In the genomic region with DNA sequence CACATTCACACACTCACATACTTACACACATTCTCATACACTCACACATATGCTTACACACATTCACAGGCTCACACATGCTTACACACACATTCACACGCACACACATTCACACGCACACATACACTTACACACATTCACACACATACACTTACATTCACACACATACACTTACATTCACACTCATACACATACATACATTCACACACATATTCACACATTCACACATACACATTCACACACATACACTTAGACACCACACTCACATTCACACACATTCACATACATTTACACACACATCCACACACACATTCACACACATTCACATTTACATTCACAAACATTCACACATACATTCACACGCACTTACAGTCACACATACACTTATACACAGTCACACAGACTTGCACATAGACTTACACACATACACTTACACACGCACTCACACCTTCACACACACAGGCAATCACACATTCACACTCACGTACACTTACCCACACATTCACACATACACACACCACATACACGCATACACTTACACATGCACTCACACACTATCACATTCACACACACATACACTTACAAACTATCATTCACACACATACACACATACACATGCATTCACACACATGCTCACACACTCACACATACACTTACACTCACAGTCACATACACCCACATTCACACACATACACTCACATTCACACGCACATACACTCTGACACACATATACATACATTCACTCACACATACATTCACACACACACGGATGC, we compare ENCODE assay signal across 17 cellular contexts. TPM values are rescaled to one million over a fixed set of nuclear protein-coding genes. Genes with fewer than 3 reads are reported as not detected.
DNase-seq lines count a peak whose midpoint lies in the region; ATAC-seq, FAIRE-seq and TF ChIP-seq lines count a peak whose summit lies in the region.
"Had no signal": no experiment of that assay in that cellular context is flagged by ENCODE, and none has a peak within 500 bp of the region (broad histone marks: within the 10 kb centered on the region; RNA-seq: fewer than 3 reads in every experiment).

No MANE protein-coding gene starts in this region.

- H3K27me3 ChIP-seq in BLaER1 treated with 17β-estradiol and CSF1 and Interleukin-3, amounts not matched to agents 10 nM and 100 nM: peaks cover 96 to 100% (median 100%) of the 10 kb centered on the region in 11 experiments
- H3K27me3 ChIP-seq in muscle layer of colon (ENCODE audit: control insufficient read depth in 1 of 2, insufficient read depth in 2 of 2, low read length in 2 of 2): no peaks in the 10 kb centered on the region

- peaks cover 0 to 79% (median 61%) of the 10 kb centered on the region in 11 experiments; a peak in 17 of 22 replicates for H4K20me1 ChIP-seq in BLaER1 treated with 17β-estradiol and CSF1 and Interleukin-3, amounts not matched to agents 10 nM and 100 nM

- H3K36me3 ChIP-seq in BLaER1 treated with 17β-estradiol and CSF1 and Interleukin-3, amounts not matched to agents 10 nM and 100 nM: no peaks in the 10 kb centered on the region
- H3K36me3 ChIP-seq in SK-N-MC (ENCODE audit: insufficient read depth, low read length) (peaks cover 14% of the 10 kb centered on the region), muscle layer of colon (ENCODE audit: insufficient read depth, low read length) (peaks cover 11% of the 10 kb centered on the region)

- DNase-seq in GM12892 (ENCODE audit: insufficient read length) (no peak), SK-N-MC (ENCODE audit: low read depth, low spot score) (no peak), NCI-H1930 (lab: John Stamatoyannopoulos, UW) (no peak), T-helper 2 cell (no peak), kidney tubule cell (ENCODE audit: low spot score) (no peak)
- DNase-seq: CD8-positive, alpha-beta T cell; DMS79 treated with DMSO at 0.1 percent for 48 hours; NCI-H1048; NCI-H1436 treated with DMSO at 0.1 percent for 48 hours; NCI-H2227 treated with DMSO at 0.1 percent for 48 hours had no signal

- ATAC-seq in HG03521 (IDR thresholded peaks at IDR 0.05; ENCODE audit: unreplicated experiment): no peak
- ATAC-seq: Panc1, SK-N-SH treated with all-trans-retinoic acid at 6 μM for 48 hours had no signal

- H3K9ac ChIP-seq in BLaER1 treated with 17β-estradiol and CSF1 and Interleukin-3, amounts not matched to agents 10 nM and 100 nM: no peak overlapping the region
- H3K9ac ChIP-seq in SK-N-MC (ENCODE audit: insufficient read length) (no peak overlapping the region), muscle layer of colon (ENCODE audit: low read length) (no peak overlapping the region)
- H3K9ac ChIP-seq: KMS-11 had no signal

- H3K27ac ChIP-seq in BLaER1 treated with 17β-estradiol and CSF1 and Interleukin-3, amounts not matched to agents 10 nM and 100 nM: no peak overlapping the region
- H3K27ac ChIP-seq in SK-N-MC (peak overlapping the region; percentile 98), muscle layer of colon (ENCODE audit: low read depth, low read length) (peak overlapping the region; percentile 74)
- H3K27ac ChIP-seq: KMS-11 had no signal

- peaks cover 0 to 13% (median 0%) of the 10 kb centered on the region in 11 experiments; a peak in 4 of 22 replicates for H3K9me3 ChIP-seq in BLaER1 treated with 17β-estradiol and CSF1 and Interleukin-3, amounts not matched to agents 10 nM and 100 nM (replicated peaks in 1 of 11)
- H3K9me3 ChIP-seq in SK-N-MC (ENCODE audit: low read depth, low read length) (no peaks in the 10 kb centered on the region), muscle layer of colon (ENCODE audit: low read length) (no peaks in the 10 kb centered on the region)

- peaks cover 39 to 69% (median 61%) of the 10 kb centered on the region in 10 experiments for H3K4me1 ChIP-seq in BLaER1 treated with 17β-estradiol and CSF1 and Interleukin-3, amounts not matched to agents 10 nM and 100 nM
- H3K4me1 ChIP-seq in muscle layer of colon (ENCODE audit: insufficient read depth, low read length): peaks cover 91% of the 10 kb centered on the region

- FAIRE-seq in GM12892 (lab: Jason Lieb, UNC): peak; percentile 79
- FAIRE-seq: G401.6 had no signal

- H3K4me3 ChIP-seq in BLaER1 treated with 17β-estradiol and CSF1 and Interleukin-3, amounts not matched to agents 10 nM and 100 nM: no peak overlapping the region
- peak overlapping the region; percentile 11; the same call in 1 of the 2 replicates for H3K4me3 ChIP-seq in SK-N-MC
- no peak overlapping the region for H3K4me3 ChIP-seq in muscle layer of colon (ENCODE audit: low read depth in 1 of 2, low read length in 2 of 2)

- peak overlapping the region; percentile 53 to 87 (median 76); a peak in 21 of 22 replicates for H3K4me2 ChIP-seq in BLaER1 treated with 17β-estradiol and CSF1 and Interleukin-3, amounts not matched to agents 10 nM and 100 nM
- H3K4me2 ChIP-seq: KMS-11 had no signal

- no peak for TF ChIP-seq POLR2A in GM12892 (IDR thresholded peaks at IDR 0.05; ENCODE audit: low read depth, low read length)

RNA-seq across cellular contexts. Expression of a gene that starts 16.8 kb away (rescaled TPM):
- 1.5 TPM for polyA plus RNA-seq in GM12892 (2012; ENCODE audit: missing spikeins)

Comparison
In these comparisons a context has a peak if more than half of its experiments do, and no peak if none do; other contexts are left out.
1. H3K27ac ChIP-seq: peak in SK-N-MC (single experiment) and muscle layer of colon (single experiment); none in BLaER1 treated with 17β-estradiol and CSF1 and Interleukin-3, amounts not matched to agents 10 nM and 100 nM (0 of 11).